ENCODE assay signal across 2 cellular contexts in genomic region chr1:201295861-201296260, GRCh38.
TF ChIP-seq lines count a peak whose summit lies in the region.

No MANE protein-coding gene starts in this region.

TF ChIP-seq in IMR-90, 13 proteins besides CTCF, POLR2A, EP300 and RAD21:
- no peak for TF ChIP-seq RFX5 (IDR thresholded peaks at IDR 0.05; ENCODE audit: low read depth, low read length)
- TF ChIP-seq NFE2L2 (IDR thresholded peaks at IDR 0.05; ENCODE audit: low read depth, low read length), result no peak
- TF ChIP-seq BHLHE40 (IDR thresholded peaks at IDR 0.05; ENCODE audit: low read depth, low read length), result no peak

TF ChIP-seq in HepG2, 621 proteins besides CTCF, POLR2A, EP300 and RAD21:
- no peak for TF ChIP-seq HNRNPLL (IDR thresholded peaks at IDR 0.05; ENCODE audit: low read depth, low read length, poor library complexity, severe bottlenecking)
- TF ChIP-seq SMARCE1 (IDR thresholded peaks at IDR 0.05; ENCODE audit: borderline replicate concordance), result no peak
- TF ChIP-seq NBN (conservative IDR thresholded peaks at IDR 0.05), result no peak
- TF ChIP-seq TFDP1 (CRISPR knock-in tag; IDR thresholded peaks at IDR 0.05; ENCODE audit: borderline replicate concordance), result no peak
